In the genomic region with DNA sequence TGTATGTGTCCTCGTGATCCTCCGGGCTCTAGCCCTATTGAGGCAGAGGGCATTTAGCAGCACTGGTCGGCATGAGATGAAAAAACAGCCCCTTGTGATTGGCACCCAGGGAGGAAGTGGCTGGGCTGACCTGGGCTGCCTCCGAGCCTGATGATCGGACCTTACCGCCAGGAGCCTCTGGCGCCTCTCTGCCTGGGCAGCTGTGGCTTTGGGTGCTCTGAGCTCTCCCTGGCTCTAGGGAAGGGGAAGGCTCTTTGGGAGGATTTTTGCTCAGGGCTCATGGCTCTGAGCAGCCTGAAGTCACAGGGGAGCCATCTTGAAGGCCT, we compare ENCODE assay signal across 11 cellular contexts. TPM values are rescaled to one million over a fixed set of nuclear protein-coding genes. Genes with fewer than 3 reads are reported as not detected.
DNase-seq lines count a peak whose midpoint lies in the region; ATAC-seq, FAIRE-seq and TF ChIP-seq lines count a peak whose summit lies in the region.
"Had no signal": no experiment of that assay in that cellular context is flagged by ENCODE, and none has a peak within 500 bp of the region (broad histone marks: within the 10 kb centered on the region; RNA-seq: fewer than 3 reads in every experiment).

No MANE protein-coding gene starts in this region.

- no peak overlapping the region for H2BK120ac ChIP-seq in H1 (replicated peaks; ENCODE audit: low read depth, low read length)

- no peak overlapping the region for H2BK5ac ChIP-seq in H1 (ENCODE audit: low read depth, low read length)

- no peaks in the 10 kb centered on the region for H3K36me3 Mint-ChIP-seq in natural killer cell
- H3K36me3 Mint-ChIP-seq: CD14-positive monocyte had no signal

- in situ Hi-C loops in G401 (cut with HindIII; ENCODE audit: low sequenced_read_pairs): no loop called here

- peak overlapping the region in 1 of 2 donors; percentile 77 for H3K27ac Mint-ChIP-seq in natural killer cell

- peak overlapping the region; percentile 88 for H4K91ac ChIP-seq in H1 (replicated peaks; ENCODE audit: insufficient read length, low read length)

- 0 out of 2 replicates have a peak overlapping the region, but pooled peaks have one; percentile 80 for H2BK12ac ChIP-seq in H1 (ENCODE audit: low read depth, low read length)

- intact Hi-C loops in left cardiac atrium (cut with DNase I): no loop called here
- intact Hi-C loops in natural killer cell (cut with micrococcal nuclease): no loop called here
- intact Hi-C loops in vagina (cut with DNase I): loop anchor here (10.0 kb wide), 1 partner anchor 184 kb away; a partner anchor contains a TSS

- peak overlapping the region; percentile 10 for H4K5ac ChIP-seq in H1 (ENCODE audit: insufficient read length, low read depth, low read length)

- H3K36me3 ChIP-seq in right atrium auricular region (peaks cover 8% of the 10 kb centered on the region), H1 (ENCODE audit: control insufficient read depth in 2 of 4, insufficient read depth in 4 of 4, low read length in 3 of 4) (no peaks in the 10 kb centered on the region), vagina (no peaks in the 10 kb centered on the region)
- H3K36me3 ChIP-seq: cardiac muscle cell had no signal

- TF ChIP-seq RAD21 in H1 (IDR thresholded peaks at IDR 0.05 in 1 of 2, conservative IDR thresholded peaks at IDR 0.05 in 1 of 2; ENCODE audit: low read depth in 2 of 2, low read length in 2 of 2): no peak

- CTCF ChIA-PET in H1 (lab: Charles Lee; ENCODE audit: partially characterized antibody): interaction anchor here (0.7 to 4.9 kb wide), 6 partner anchors 8 to 151 kb away, joined by 3 to 41 read pairs (median 12); a partner anchor contains a TSS

- H3K4me3 ChIP-seq in right atrium auricular region: no peak overlapping the region
- no peak overlapping the region for H3K4me3 ChIP-seq in H1 (ENCODE audit: extremely low read depth in 1 of 4, insufficient read depth in 2 of 4, low read depth in 3 of 4, low read length in 4 of 4)
- peak overlapping the region; percentile 1 to 28 for H3K4me3 ChIP-seq in vagina
- H3K4me3 ChIP-seq: cardiac muscle cell had no signal

- H3K27me3 Mint-ChIP-seq in natural killer cell (ENCODE audit: low read depth in 2 of 2): peaks cover 0 to 6% of the 10 kb centered on the region in 2 donors

- 88% methylated on average over 7 of the region's 7 CpGs; no CpG with 5 or more reads in 1 of the 2 experiments for WGBS in H1 (ENCODE audit: extremely low coverage in 1 of 2, insufficient coverage in 1 of 2, insufficient read length in 1 of 2, insufficient replicate concordance in 2 of 2, low coverage in 1 of 2, low lambda C conversion rate in 2 of 2, missing lambda C conversion rate in 1 of 2), 2 experiments

- H3K27me3 ChIP-seq in right atrium auricular region (no peaks in the 10 kb centered on the region), H1 (replicated peaks in 1 of 4; ENCODE audit: control insufficient read depth in 3 of 4, extremely low read depth in 1 of 4, insufficient read depth in 3 of 4, low read length in 3 of 4) (peaks cover 0 to 3% (median under 1%) of the 10 kb centered on the region in 4 experiments; a peak in 2 of 7 replicates), vagina (no peaks in the 10 kb centered on the region)
- H3K27me3 ChIP-seq: cardiac muscle cell had no signal

- TF ChIP-seq POLR2A in H1 (IDR thresholded peaks at IDR 0.05; ENCODE audit: control extremely low read depth in 1 of 2, low read depth in 2 of 2, low read length in 2 of 2) (no peak), vagina (IDR thresholded peaks at IDR 0.05) (no peak)

- peaks cover 0 to 64% of the 10 kb centered on the region in 2 donors for H3K4me1 ChIP-seq in right atrium auricular region
- peaks cover 0 to 27% (median 21%) of the 10 kb centered on the region in 4 experiments; a peak in 6 of 7 replicates for H3K4me1 ChIP-seq in H1 (replicated peaks in 1 of 4; ENCODE audit: control insufficient read depth in 3 of 4, insufficient read depth in 4 of 4, low read length in 3 of 4)
- peaks cover 78% of the 10 kb centered on the region for H3K4me1 ChIP-seq in vagina

- no peak overlapping the region for H3K23ac ChIP-seq in H1 (ENCODE audit: insufficient read length)

- H3K9me3 ChIP-seq in right atrium auricular region (no peaks in the 10 kb centered on the region), H1 (ENCODE audit: insufficient read depth in 2 of 2, low read depth in 1 of 2, low read length in 1 of 2) (no peaks in the 10 kb centered on the region), vagina (no peaks in the 10 kb centered on the region)

- FAIRE-seq in H1 (lab: Jason Lieb, UNC): no peak

- H2BK15ac ChIP-seq in H1 (ENCODE audit: low read length): peak overlapping the region; percentile 92; the same call in 1 of the 2 replicates

- no peak overlapping the region for H3K14ac ChIP-seq in H1 (ENCODE audit: insufficient read length)

- no peak overlapping the region for H3K56ac ChIP-seq in H1 (replicated peaks; ENCODE audit: insufficient read length, low read depth, low read length)

- no peak for ATAC-seq in left cardiac atrium
- ATAC-seq in natural killer cell: peak in 1 of 3 donors; percentile 11
- no peak for ATAC-seq in HG03095 (IDR thresholded peaks at IDR 0.05; ENCODE audit: unreplicated experiment)

- 0 out of 2 replicates have a peak overlapping the region, but pooled peaks have one; percentile 26 for H2AFZ ChIP-seq in H1 (ENCODE audit: low read length)

- peak overlapping the region; percentile 75 for H3K18ac ChIP-seq in H1 (ENCODE audit: extremely low read depth, low read length)

- H3K9me3 Mint-ChIP-seq in natural killer cell: no peaks in the 10 kb centered on the region

- no peak for TF ChIP-seq EP300 in H1 (IDR thresholded peaks at IDR 0.05; ENCODE audit: borderline replicate concordance in 1 of 2, low read depth in 2 of 2, low read length in 2 of 2)

- H3K23me2 ChIP-seq in H1 (ENCODE audit: low read depth, low read length): no peaks in the 10 kb centered on the region

- peak overlapping the region; percentile 57 for H3K4ac ChIP-seq in H1 (replicated peaks; ENCODE audit: insufficient read length, low read depth, low read length)

- H3K27ac ChIP-seq in right atrium auricular region: peak overlapping the region; percentile 94
- H3K27ac ChIP-seq in H1 (ENCODE audit: low read depth, low read length): no peak overlapping the region
- peak overlapping the region; percentile 96 for H3K27ac ChIP-seq in vagina

- POLR2A ChIA-PET in H1 (lab: Charles Lee; ENCODE audit: partially characterized antibody): interaction anchor here (1.3 to 5.1 kb wide), 5 partner anchors 9 to 141 kb away, joined by 3 to 30 read pairs (median 3); a partner anchor contains a TSS

- H2AK5ac ChIP-seq in H1 (ENCODE audit: low read depth, low read length): no peak overlapping the region

- H4K8ac ChIP-seq in H1 (ENCODE audit: extremely low read depth, insufficient read depth, low read length): peak overlapping the region; percentile 62

- TF ChIP-seq CTCF in right atrium auricular region (IDR thresholded peaks at IDR 0.05) (no peak), H1 (IDR thresholded peaks at IDR 0.05; ENCODE audit: control extremely low read depth in 1 of 3, insufficient read depth in 1 of 3, low read depth in 1 of 3, low read length in 3 of 3) (no peak), natural killer cell (IDR thresholded peaks at IDR 0.05) (no peak), vagina (IDR thresholded peaks at IDR 0.05) (no peak)

- H3K4me2 ChIP-seq in H1 (ENCODE audit: insufficient read depth in 1 of 2, low read depth in 2 of 2, low read length in 2 of 2): no peak overlapping the region

- H3K4me1 Mint-ChIP-seq in natural killer cell: peaks cover 11 to 25% of the 10 kb centered on the region in 2 donors

- H4K20me1 ChIP-seq in H1 (replicated peaks in 1 of 2; ENCODE audit: control insufficient read depth in 1 of 2, insufficient read depth in 2 of 2, low read length in 2 of 2): no peaks in the 10 kb centered on the region

- H2BK20ac ChIP-seq in H1 (ENCODE audit: low read length): peak overlapping the region; percentile 61; the same call in 1 of the 2 replicates

- DNase-seq in right atrium auricular region (ENCODE audit: low spot score) (no peak), left cardiac atrium (no peak), H1 (ENCODE audit: low read depth in 1 of 2, low spot score in 2 of 2) (no peak), natural killer cell (no peak), vagina (ENCODE audit: extremely low spot score in 2 of 2) (no peak), G401 (ENCODE audit: low spot score) (no peak), NCI-H510A (lab: John Stamatoyannopoulos, UW) (no peak)
- DNase-seq: NCI-H2029 had no signal

- H3K9ac ChIP-seq in H1 (replicated peaks in 1 of 4; ENCODE audit: extremely low read depth in 1 of 4, low read depth in 3 of 4, low read length in 3 of 4): no peak overlapping the region

- no peaks in the 10 kb centered on the region for H3K79me1 ChIP-seq in H1 (ENCODE audit: low read depth, low read length)

- H3K4me3 Mint-ChIP-seq in natural killer cell: peak overlapping the region; percentile 9

- no peaks in the 10 kb centered on the region for H3K79me2 ChIP-seq in H1 (ENCODE audit: control insufficient read depth in 1 of 2, insufficient read depth in 2 of 2, low read length in 2 of 2)

RNA-seq across cellular contexts. Expression of a gene that starts 7.1 kb away (rescaled TPM):
- total RNA-seq in right atrium auricular region (10 to 100 TPM; 23.0 to 48.7 TPM), left cardiac atrium (10 to 100 TPM; 45.7 to 70.8 TPM), natural killer cell (under 1 TPM; 0.12 to 0.33 (median 0.16) TPM), vagina (30.0 TPM)
- 3.7 and 4.0 TPM in 2 replicates for total RNA-seq in H1 (2021; fragmentation: NEBNext Ultra II Directional; extraction: Animal tissue kit (Norgen Biotek cat#: 25700))
- 2.7 and 3.3 TPM in 2 replicates for polyA plus RNA-seq in H1 (2011; rRNA removed)
- polyA plus RNA-seq in H1 (2011; cell fraction: cytosol; rRNA removed): 1.7 TPM
- 1.7 TPM for polyA plus RNA-seq in H1 (2011; cell fraction: nucleus; rRNA removed)
- 1.4 to 3.4 TPM (median 2.9 TPM) in 4 replicates for polyA plus RNA-seq in H1 (2012, experiment 1 of 2)
- 4.0 TPM for polyA plus RNA-seq in H1 (2012, experiment 2 of 2)
- polyA plus RNA-seq in H1 (2013, experiment 1 of 2): 2.8 TPM
- polyA plus RNA-seq in H1 (2013, experiment 2 of 2): 2.8 TPM
- 0.19 and 1.4 TPM in 2 replicates for polyA minus RNA-seq in H1 (2011; rRNA and poly(A)+ RNA removed)
- 0.66 TPM for polyA minus RNA-seq in H1 (2011; cell fraction: cytosol; rRNA and poly(A)+ RNA removed)
- polyA minus RNA-seq in H1 (2011; cell fraction: nucleus; rRNA and poly(A)+ RNA removed): 0.80 TPM
- total RNA-seq in G401 (2014; rRNA removed; shearing (Covaris generic)): 3.1 and 3.3 TPM in 2 replicates
- polyA plus RNA-seq: CD14-positive monocyte had no signal

RNA-seq across cellular contexts. Expression of a gene that starts 9.4 kb away (rescaled TPM):
- total RNA-seq in right atrium auricular region: 1 to 10 TPM; 2.1 to 3.5 TPM
- total RNA-seq in left cardiac atrium: 1 to 10 TPM; 5.5 to 7.7 TPM
- 1.4 and 2.1 TPM in 2 replicates for total RNA-seq in H1 (2021; fragmentation: NEBNext Ultra II Directional; extraction: Animal tissue kit (Norgen Biotek cat#: 25700))
- 0.77 and 1.1 TPM in 2 replicates for polyA plus RNA-seq in H1 (2011; rRNA removed)
- polyA plus RNA-seq in H1 (2011; cell fraction: cytosol; rRNA removed): 1.4 TPM
- 3.1 TPM for polyA plus RNA-seq in H1 (2011; cell fraction: nucleus; rRNA removed)
- 1.1 to 1.6 TPM (median 1.5 TPM) in 4 replicates for polyA plus RNA-seq in H1 (2012, experiment 1 of 2)
- polyA plus RNA-seq in H1 (2012, experiment 2 of 2): 2.3 TPM
- polyA plus RNA-seq in H1 (2013, experiment 1 of 2): 2.0 TPM
- 1.5 TPM for polyA plus RNA-seq in H1 (2013, experiment 2 of 2)
- polyA minus RNA-seq in H1 (2011; rRNA and poly(A)+ RNA removed): 0.12 and 0.22 TPM in 2 replicates
- polyA minus RNA-seq in H1 (2011; cell fraction: cytosol; rRNA and poly(A)+ RNA removed): not detected
- polyA minus RNA-seq in H1 (2011; cell fraction: nucleus; rRNA and poly(A)+ RNA removed): 3.5 TPM
- 1 to 10 TPM in 1 of 3 donors, under 1 TPM in 2; 0.77 to 1.1 (median 0.82) TPM for total RNA-seq in natural killer cell
- total RNA-seq in vagina: 21.4 TPM
- total RNA-seq in G401 (2014; rRNA removed; shearing (Covaris generic)): 9.4 and 12.2 TPM in 2 replicates
- polyA plus RNA-seq: CD14-positive monocyte had no signal

RNA-seq across cellular contexts. Expression of a gene that starts 29.2 kb away (rescaled TPM):
- total RNA-seq in right atrium auricular region (10 to 100 TPM; 13.6 to 14.8 TPM), left cardiac atrium (10 to 100 TPM; 16.0 to 18.9 TPM), natural killer cell (100 to 1,000 TPM; 194 to 233 (median 202) TPM), vagina (34.6 TPM)
- 25.9 and 26.2 TPM in 2 replicates for total RNA-seq in H1 (2021; fragmentation: NEBNext Ultra II Directional; extraction: Animal tissue kit (Norgen Biotek cat#: 25700))
- 21.2 and 27.9 TPM in 2 replicates for polyA plus RNA-seq in H1 (2011; rRNA removed)
- 15.5 TPM for polyA plus RNA-seq in H1 (2011; cell fraction: cytosol; rRNA removed)
- polyA plus RNA-seq in H1 (2011; cell fraction: nucleus; rRNA removed): 46.6 TPM
- polyA plus RNA-seq in H1 (2012, experiment 1 of 2): 16.4 to 25.4 TPM (median 22.4 TPM) in 4 replicates
- polyA plus RNA-seq in H1 (2012, experiment 2 of 2): 15.6 TPM
- 30.8 TPM for polyA plus RNA-seq in H1 (2013, experiment 1 of 2)
- polyA plus RNA-seq in H1 (2013, experiment 2 of 2): 30.3 TPM
- polyA minus RNA-seq in H1 (2011; rRNA and poly(A)+ RNA removed): 12.5 and 16.5 TPM in 2 replicates
- polyA minus RNA-seq in H1 (2011; cell fraction: cytosol; rRNA and poly(A)+ RNA removed): 16.4 TPM
- polyA minus RNA-seq in H1 (2011; cell fraction: nucleus; rRNA and poly(A)+ RNA removed): 22.9 TPM
- total RNA-seq in G401 (2014; rRNA removed; shearing (Covaris generic)): 4.1 and 13.1 TPM in 2 replicates

RNA-seq across cellular contexts. Expression of a gene that starts 55.2 kb away (rescaled TPM):
- total RNA-seq in right atrium auricular region: 1 to 10 TPM; 4.5 to 6.4 TPM
- total RNA-seq in left cardiac atrium: 1 to 10 TPM; 5.0 to 5.1 TPM
- total RNA-seq in H1 (2021; fragmentation: NEBNext Ultra II Directional; extraction: Animal tissue kit (Norgen Biotek cat#: 25700)): not detected in 2 replicates
- 0.09 TPM in 1 of 2 replicates, not detected in the other for polyA plus RNA-seq in H1 (2011; rRNA removed)
- polyA plus RNA-seq in H1 (2011; cell fraction: cytosol; rRNA removed): not detected
- polyA plus RNA-seq in H1 (2011; cell fraction: nucleus; rRNA removed): not detected
- polyA plus RNA-seq in H1 (2012, experiment 1 of 2): not detected in 4 replicates
- polyA plus RNA-seq in H1 (2012, experiment 2 of 2): not detected
- polyA plus RNA-seq in H1 (2013, experiment 1 of 2): not detected
- not detected for polyA plus RNA-seq in H1 (2013, experiment 2 of 2)
- not detected in 2 replicates for polyA minus RNA-seq in H1 (2011; rRNA and poly(A)+ RNA removed)
- not detected for polyA minus RNA-seq in H1 (2011; cell fraction: cytosol; rRNA and poly(A)+ RNA removed)
- polyA minus RNA-seq in H1 (2011; cell fraction: nucleus; rRNA and poly(A)+ RNA removed): not detected
- total RNA-seq in natural killer cell: under 1 TPM in 1 of 3 donors, not detected in 2; 0.65 TPM
- 24.8 TPM for total RNA-seq in vagina
- total RNA-seq in G401 (2014; rRNA removed; shearing (Covaris generic)): 14.3 and 30.6 TPM in 2 replicates

Comparison
In these comparisons a context has a peak if more than half of its experiments do, and no peak if none do; other contexts are left out.
1. H3K4me3 ChIP-seq: peak in vagina (2 of 2); none in right atrium auricular region (0 of 2) and H1 (0 of 4).